In the genomic region with DNA sequence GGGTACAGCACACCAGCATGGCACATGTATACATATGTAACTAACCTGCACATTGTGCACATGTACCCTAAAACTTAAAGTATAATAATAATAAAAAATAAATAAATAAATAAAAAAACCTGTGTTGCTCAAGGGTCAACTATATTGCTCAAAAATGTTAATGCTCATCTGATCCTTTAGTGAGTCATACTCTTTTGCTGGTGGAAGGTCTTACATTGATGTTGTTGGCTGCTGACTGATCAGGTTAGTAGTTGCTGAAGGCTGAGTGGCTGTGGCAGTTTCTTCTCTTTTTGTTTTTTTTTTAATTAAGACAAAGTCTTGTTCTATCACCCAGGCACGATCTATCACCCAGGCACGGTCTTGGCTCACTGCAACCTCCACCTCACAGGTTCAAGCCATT, we compare ENCODE assay signal across 19 cellular contexts. TPM values are rescaled to one million over a fixed set of nuclear protein-coding genes. Genes with fewer than 3 reads are reported as not detected.
DNase-seq lines count a peak whose midpoint lies in the region; ATAC-seq, FAIRE-seq and TF ChIP-seq lines count a peak whose summit lies in the region.
"Had no signal": no experiment of that assay in that cellular context is flagged by ENCODE, and none has a peak within 500 bp of the region (broad histone marks: within the 10 kb centered on the region; RNA-seq: fewer than 3 reads in every experiment).

No MANE protein-coding gene starts in this region.

- DNase-seq in ELR (ENCODE audit: low read depth) (peak; percentile 66), LHCN-M2 (ENCODE audit: low read depth) (peak; percentile 21), bronchial epithelial cell (ENCODE audit: low read depth) (peak; percentile 76), glomerular visceral epithelial cell (ENCODE audit: extremely low spot score) (peak; percentile 25), heart left ventricle (no peak), T-helper 2 cell (no peak), hippocampal formation (lab: John Stamatoyannopoulos, UW) (no peak)
- no peak for DNase-seq in activated CD4-positive, CD25-positive, alpha-beta regulatory T cell treated with anti-CD3 and anti-CD28 coated beads, Interleukin-2, amount 50 U/mL, for 72 hours
- DNase-seq: DMS 273 treated with DMSO at 0.1 percent for 48 hours, H7, NCI-H1092 treated with DMSO at 0.1 percent for 48 hours, NCI-H1694 treated with DMSO at 0.1 percent for 48 hours, NCI-H2107, NCI-H2227 treated with DMSO at 0.1 percent for 48 hours, NCI-H524, SIG-M5 had no signal

- no peak for ATAC-seq in heart left ventricle
- ATAC-seq: K562 had no signal

- H3K9me3 ChIP-seq in heart left ventricle, result no peaks in the 10 kb centered on the region

- H3K27me3 ChIP-seq in bronchial epithelial cell (ENCODE audit: control insufficient read depth, insufficient read depth, low read length), result no peaks in the 10 kb centered on the region
- H3K27me3 ChIP-seq in heart left ventricle, result no peaks in the 10 kb centered on the region

- TF ChIP-seq CTCF in bronchial epithelial cell (IDR thresholded peaks at IDR 0.05; ENCODE audit: insufficient read depth, low read length, severe bottlenecking) (no peak), heart left ventricle (IDR thresholded peaks at IDR 0.05) (no peak)

- 97 to 99% (median 98%) methylated on average over 2 of the region's 2 CpGs for WGBS in heart left ventricle, 4 donors

- H3K36me3 ChIP-seq in bronchial epithelial cell (ENCODE audit: control insufficient read depth, insufficient read depth, low read length) (peaks cover 18% of the 10 kb centered on the region), heart left ventricle (peaks cover 0 to 92% (median 77%) of the 10 kb centered on the region in 9 donors)

- H3K4me3 ChIP-seq in bronchial epithelial cell (ENCODE audit: low read depth, low read length), result no peak overlapping the region
- H3K4me3 ChIP-seq in heart left ventricle, result no peak overlapping the region
- H3K4me3 ChIP-seq: K562 had no signal

- FAIRE-seq in bronchial epithelial cell (lab: Jason Lieb, UNC), result no peak
- FAIRE-seq: K562, RCC 7860 had no signal

- intact Hi-C loops in heart left ventricle (cut with DNase I), result no loop called here

- no peak overlapping the region for H3K27ac ChIP-seq in heart left ventricle
- H3K27ac ChIP-seq: C4-2B had no signal

- TF ChIP-seq POLR2A in heart left ventricle (IDR thresholded peaks at IDR 0.05), result no peak

- H3K4me1 ChIP-seq in heart left ventricle, result no peaks in the 10 kb centered on the region

RNA-seq across cellular contexts. Expression of a gene that starts 29.6 kb away (rescaled TPM):
- 84.3 and 88.0 TPM in 2 replicates for total RNA-seq in LHCN-M2 (2014; rRNA removed)
- polyA plus RNA-seq in LHCN-M2 (2012), result 106 TPM
- total RNA-seq in bronchial epithelial cell, result 108 and 186 TPM in 2 replicates
- total RNA-seq in heart left ventricle, result 100 to 1,000 TPM in 6 of 9 donors, 10 to 100 TPM in 3; 80.1 to 224 (median 103) TPM
- polyA plus RNA-seq in heart left ventricle, result 100 to 1,000 TPM; 190 to 274 TPM

RNA-seq across cellular contexts. Expression of a gene that starts 29.9 kb away (rescaled TPM):
- total RNA-seq in LHCN-M2 (2014; rRNA removed) (48.7 and 56.7 TPM in 2 replicates), bronchial epithelial cell (81.6 and 119 TPM in 2 replicates), heart left ventricle (10 to 100 TPM in 7 of 9 donors, 1 to 10 TPM in 2; 8.5 to 29.2 (median 11.9) TPM)
- polyA plus RNA-seq in LHCN-M2 (2012), result 37.8 TPM
- polyA plus RNA-seq in heart left ventricle, result 10 to 100 TPM in 1 of 2 donors, 1 to 10 TPM in 1; 1.8 to 17.0 TPM

RNA-seq across cellular contexts. Expression of a gene that starts 40.6 kb away (rescaled TPM):
- total RNA-seq in LHCN-M2 (2014; rRNA removed) (23.6 and 31.3 TPM in 2 replicates), bronchial epithelial cell (12.0 and 18.2 TPM in 2 replicates), heart left ventricle (1 to 10 TPM; 4.6 to 9.1 (median 6.2) TPM)
- 9.4 TPM for polyA plus RNA-seq in LHCN-M2 (2012)
- polyA plus RNA-seq in heart left ventricle, result 1 to 10 TPM; 2.1 to 5.2 TPM

RNA-seq across cellular contexts. Expression of a gene that starts 50.2 kb away (rescaled TPM):
- 71.4 and 78.7 TPM in 2 replicates for total RNA-seq in LHCN-M2 (2014; rRNA removed)
- 72.4 TPM for polyA plus RNA-seq in LHCN-M2 (2012)
- total RNA-seq in bronchial epithelial cell, result 197 and 241 TPM in 2 replicates
- total RNA-seq in heart left ventricle, result 10 to 100 TPM; 12.1 to 20.8 (median 15.6) TPM
- polyA plus RNA-seq in heart left ventricle, result 10 to 100 TPM in 1 of 2 donors, 1 to 10 TPM in 1; 8.0 to 30.3 TPM

Comparison
In these comparisons a context has a peak if more than half of its experiments do, and no peak if none do; other contexts are left out.
1. DNase-seq: peak in ELR (single experiment), LHCN-M2 (single experiment), bronchial epithelial cell (single experiment) and glomerular visceral epithelial cell (single experiment); none in heart left ventricle (0 of 5), T-helper 2 cell (0 of 5), hippocampal formation (0 of 2) and activated CD4-positive, CD25-positive, alpha-beta regulatory T cell treated with anti-CD3 and anti-CD28 coated beads, Interleukin-2, amount 50 U/mL, for 72 hours (single experiment).